In the genomic region with DNA sequence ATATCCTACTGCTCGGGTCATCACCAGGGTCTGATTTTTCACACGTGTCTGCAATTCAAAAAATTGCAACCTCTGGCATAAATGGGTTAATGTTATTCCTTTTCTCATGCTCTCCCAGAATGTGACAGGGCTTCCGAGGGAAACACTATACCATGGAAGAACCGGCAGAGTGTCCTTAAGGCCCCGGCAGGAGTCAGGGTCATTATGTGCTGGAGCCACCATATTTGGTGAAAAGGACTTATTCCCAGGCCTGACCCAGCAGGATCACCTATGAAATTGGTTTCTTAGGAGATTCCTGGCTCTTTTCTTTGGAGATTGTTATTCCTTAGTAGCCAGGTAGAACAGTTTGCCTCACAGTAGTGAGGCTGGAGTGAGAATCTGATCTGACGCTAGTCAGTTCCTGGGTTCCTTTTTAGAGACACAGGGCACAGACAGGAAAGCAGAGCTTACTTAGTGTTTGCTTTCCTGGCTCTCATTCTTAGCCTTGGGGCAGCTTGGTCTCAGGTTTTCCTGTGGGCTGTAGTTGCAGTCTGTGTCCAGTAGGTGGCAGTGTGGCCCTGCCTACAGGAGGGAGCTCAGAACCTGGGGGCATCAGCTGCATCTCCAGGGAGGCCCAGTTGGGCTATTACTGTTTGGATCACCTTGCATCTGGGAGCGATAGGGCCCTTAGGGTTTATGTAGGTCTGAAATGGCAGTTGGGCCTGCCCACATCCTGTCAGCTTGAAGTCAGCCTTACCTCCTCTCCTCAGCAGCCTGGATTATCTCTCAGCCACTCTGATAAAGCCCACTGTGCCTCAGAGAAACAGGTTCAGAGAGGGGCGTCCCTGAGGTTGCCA, we compare ENCODE assay signal across 8 cellular contexts. TPM values are rescaled to one million over a fixed set of nuclear protein-coding genes. Genes with fewer than 3 reads are reported as not detected.
DNase-seq lines count a peak whose midpoint lies in the region; ATAC-seq and TF ChIP-seq lines count a peak whose summit lies in the region.

No MANE protein-coding gene starts in this region.

- peaks cover 13% of the 10 kb centered on the region for H3K4me1 Mint-ChIP-seq in WTC11

- no peak overlapping the region for H3K27ac ChIP-seq in caudate nucleus (ENCODE audit: low read depth, low read length)

- TF ChIP-seq CTCF in AG04449 (IDR thresholded peaks at IDR 0.05; ENCODE audit: insufficient read depth, low read length, missing control alignments) (peak; percentile 95), WTC11 (IDR thresholded peaks at IDR 0.05) (peak; percentile 98)

- CTCF ChIA-PET in AG04449 (lab: Yijun Ruan, JAX) (interaction anchor here (0.6 to 7.4 kb wide), 45 partner anchors 7 to 319 kb away, joined by 3 to 95 read pairs (median 6); a partner anchor contains a TSS), WTC11 (lab: Charles Lee) (interaction anchor here (0.5 to 3.1 kb wide), 66 partner anchors 8 to 772 kb away, joined by 3 to 72 read pairs (median 7); a partner anchor contains a TSS)

- no peaks in the 10 kb centered on the region for H3K27me3 Mint-ChIP-seq in WTC11 (ENCODE audit: low read depth)

- H3K27ac Mint-ChIP-seq in WTC11: peak overlapping the region; percentile 85

- H3K4me3 ChIP-seq in AG04449 (ENCODE audit: low read depth, low read length): no peak overlapping the region

- no peak overlapping the region for H3K4me3 Mint-ChIP-seq in WTC11

- DNase-seq in AG04449 (ENCODE audit: low read depth, low spot score) (peak; percentile 17), NCI-H2196 treated with DMSO at 0.1 percent for 48 hours (lab: John Stamatoyannopoulos, UW; ENCODE audit: unreplicated experiment) (peak; percentile 85), WTC11 (ENCODE audit: low spot score) (peak; percentile 82), caudate nucleus (lab: John Stamatoyannopoulos, UW) (peak in 51 of 61 donors; percentile 4 to 74 (median 34)), kidney tubule cell (ENCODE audit: low spot score) (peak; percentile 76)
- DNase-seq in stimulated activated CD4-positive, alpha-beta T cell treated with anti-CD3 and anti-CD28 coated beads, Interleukin-4, amount 100 ng/mL, for 48 hours (ENCODE audit: low read depth in 2 of 2): peak; percentile 47 to 53

- no peaks in the 10 kb centered on the region for H3K9me3 Mint-ChIP-seq in WTC11

- H3K36me3 Mint-ChIP-seq in WTC11: peaks cover 65% of the 10 kb centered on the region

- no peak for ATAC-seq in GM18505 (IDR thresholded peaks at IDR 0.05; ENCODE audit: unreplicated experiment)
- ATAC-seq in WTC11: peak; percentile 89
- no peak for ATAC-seq in HG03432 (IDR thresholded peaks at IDR 0.05; ENCODE audit: unreplicated experiment)

- TF ChIP-seq POLR2A in GM18505 (IDR thresholded peaks at IDR 0.05; ENCODE audit: borderline replicate concordance, extremely low read depth, insufficient read depth, insufficient read length): peak; percentile 20

- POLR2A ChIA-PET in AG04449 (lab: Yijun Ruan, JAX): interaction anchor here (1.1 kb wide), 1 partner anchor 9 kb away, joined by 7 read pairs; no protein-coding TSS in a partner anchor
- POLR2A ChIA-PET in WTC11 (lab: Charles Lee): interaction anchor here (0.7 to 1.1 kb wide), 4 partner anchors 17 to 51 kb away, joined by 4 to 5 read pairs (median 4); a partner anchor contains a TSS

TF ChIP-seq in WTC11, 78 proteins besides CTCF, POLR2A, EP300 and RAD21:
- TF ChIP-seq ZNF138 (CRISPR knock-in tag; conservative IDR thresholded peaks at IDR 0.05) (no peak), GRHL2 (CRISPR knock-in tag; IDR thresholded peaks at IDR 0.05; ENCODE audit: insufficient replicate concordance, severe bottlenecking) (no peak)
- TF ChIP-seq, protein P1, sequence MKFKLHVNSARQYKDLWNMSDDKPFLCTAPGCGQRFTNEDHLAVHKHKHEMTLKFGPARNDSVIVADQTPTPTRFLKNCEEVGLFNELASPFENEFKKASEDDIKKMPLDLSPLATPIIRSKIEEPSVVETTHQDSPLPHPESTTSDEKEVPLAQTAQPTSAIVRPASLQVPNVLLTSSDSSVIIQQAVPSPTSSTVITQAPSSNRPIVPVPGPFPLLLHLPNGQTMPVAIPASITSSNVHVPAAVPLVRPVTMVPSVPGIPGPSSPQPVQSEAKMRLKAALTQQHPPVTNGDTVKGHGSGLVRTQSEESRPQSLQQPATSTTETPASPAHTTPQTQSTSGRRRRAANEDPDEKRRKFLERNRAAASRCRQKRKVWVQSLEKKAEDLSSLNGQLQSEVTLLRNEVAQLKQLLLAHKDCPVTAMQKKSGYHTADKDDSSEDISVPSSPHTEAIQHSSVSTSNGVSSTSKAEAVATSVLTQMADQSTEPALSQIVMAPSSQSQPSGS (CRISPR knock-in tag; IDR thresholded peaks at IDR 0.05; ENCODE audit: borderline replicate concordance, low read depth): no peak

RNA-seq across cellular contexts. Expression of a gene that starts 12.4 kb away (rescaled TPM):
- 253 to 267 TPM (median 266 TPM) in 3 replicates for total RNA-seq in WTC11 (2021)

RNA-seq across cellular contexts. Expression of a gene that starts 16.5 kb away (rescaled TPM):
- total RNA-seq in WTC11 (2021): 5.1 to 5.7 TPM (median 5.1 TPM) in 3 replicates

RNA-seq across cellular contexts. Expression of a gene that starts 21.3 kb away (rescaled TPM):
- total RNA-seq in WTC11 (2021): 3.1 to 3.4 TPM (median 3.2 TPM) in 3 replicates

RNA-seq across cellular contexts. Expression of a gene that starts 21.7 kb away (rescaled TPM):
- total RNA-seq in WTC11 (2021): 25.5 to 30.1 TPM (median 27.3 TPM) in 3 replicates

RNA-seq across cellular contexts. Expression of a gene that starts 25.2 kb away (rescaled TPM):
- 0.09 TPM in 3 replicates for total RNA-seq in WTC11 (2021)

Comparison
In these comparisons a context has a peak if more than half of its experiments do, and no peak if none do; other contexts are left out.
1. DNase-seq: peak in every context shown above with its lines; median percentile 85 in NCI-H2196 treated with DMSO at 0.1 percent for 48 hours; 82 in WTC11; 76 in kidney tubule cell; 50 in stimulated activated CD4-positive, alpha-beta T cell treated with anti-CD3 and anti-CD28 coated beads, Interleukin-4, amount 100 ng/mL, for 48 hours; 34 in caudate nucleus; 17 in AG04449.